Comparison of ENCODE assay signal across 8 cellular contexts in the genomic region with DNA sequence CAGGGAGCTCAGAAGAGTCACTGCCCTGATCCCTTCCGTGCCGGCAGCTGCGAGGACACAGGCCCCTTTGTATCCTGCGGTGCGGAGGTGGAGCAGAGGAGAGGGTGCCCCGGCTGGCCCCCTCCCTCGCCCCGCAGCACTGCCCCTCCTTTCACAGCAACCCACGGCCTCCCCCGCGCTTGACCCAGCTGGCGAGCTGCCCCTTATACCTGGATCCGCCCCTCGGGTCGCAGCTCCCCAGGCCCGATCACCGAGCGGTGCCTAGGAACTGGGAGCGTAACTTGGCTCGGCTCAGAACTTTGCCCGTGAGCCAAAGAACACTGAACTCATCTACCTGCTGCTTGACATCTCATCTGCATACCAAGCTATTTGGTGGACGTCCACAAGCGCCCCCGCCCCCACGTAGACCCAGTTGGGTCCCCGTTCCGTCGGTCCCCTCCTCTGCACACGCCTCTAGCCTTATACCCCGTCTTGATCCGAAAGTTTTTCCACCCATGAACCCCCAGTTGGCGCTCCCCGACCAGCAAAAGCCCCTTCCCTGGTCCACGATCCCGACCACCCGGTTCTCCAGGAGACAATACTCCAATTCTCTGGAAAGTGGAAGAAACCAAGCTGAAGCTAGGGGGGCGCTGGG. TPM values are rescaled to one million over a fixed set of nuclear protein-coding genes. Genes with fewer than 3 reads are reported as not detected.
DNase-seq lines count a peak whose midpoint lies in the region; ATAC-seq, FAIRE-seq and TF ChIP-seq lines count a peak whose summit lies in the region.

No MANE protein-coding gene starts in this region.

- H3K4me2 ChIP-seq in astrocyte (ENCODE audit: low read length), result peak overlapping the region; percentile 97

- peak overlapping the region; percentile 93 for H3K9ac ChIP-seq in astrocyte (ENCODE audit: low read length)

- peak overlapping the region; percentile 84 for H3K27ac ChIP-seq in astrocyte (ENCODE audit: low read depth, low read length)

- H3K27me3 ChIP-seq in astrocyte (ENCODE audit: insufficient read depth, low read length), result no peaks in the 10 kb centered on the region

- H2AFZ ChIP-seq in astrocyte (ENCODE audit: low read depth, low read length), result peak overlapping the region; percentile 79

- H3K36me3 Mint-ChIP-seq in astrocyte (ENCODE audit: low read depth, unreplicated experiment), result peaks cover 13% of the 10 kb centered on the region

- H3K4me1 ChIP-seq in astrocyte (ENCODE audit: insufficient read depth, low read length), result peaks cover 21% of the 10 kb centered on the region

- H3K9me3 ChIP-seq in astrocyte (ENCODE audit: insufficient read depth, low read depth, low read length), result no peaks in the 10 kb centered on the region

- DNase-seq in activated effector memory CD4-positive, alpha-beta T cell treated with anti-CD3 and anti-CD28 coated beads, Interleukin-2, amount 50 U/mL, for 16 hours, result peak; percentile 75
- no peak for DNase-seq in activated effector memory CD4-positive, alpha-beta T cell treated with Interleukin-2 at 50 U/mL for 16 hours
- DNase-seq in astrocyte (ENCODE audit: low read depth), result no peak
- peak; percentile 35 for DNase-seq in hepatic stellate cell (ENCODE audit: low spot score)
- no peak for DNase-seq in retinal pigment epithelial cell (ENCODE audit: low read depth)
- no peak for DNase-seq in cortex of kidney (lab: John Stamatoyannopoulos, UW)

- no peak for FAIRE-seq in astrocyte (lab: Jason Lieb, UNC)

- H3K4me3 ChIP-seq in astrocyte (ENCODE audit: insufficient read depth, low read depth, low read length) (peak overlapping the region; percentile 92), retinal pigment epithelial cell (ENCODE audit: low read length) (peak overlapping the region; percentile 93)

- peaks cover 22% of the 10 kb centered on the region for H3K4me1 Mint-ChIP-seq in astrocyte (ENCODE audit: low read depth, unreplicated experiment)

- H3K79me2 ChIP-seq in astrocyte (ENCODE audit: insufficient read depth, low read length), result peaks cover 51% of the 10 kb centered on the region

- H3K27me3 Mint-ChIP-seq in astrocyte (ENCODE audit: low read depth, unreplicated experiment), result no peaks in the 10 kb centered on the region

- H3K27ac Mint-ChIP-seq in astrocyte (ENCODE audit: unreplicated experiment), result peak overlapping the region; percentile 92

- peak overlapping the region; percentile 99 for H3K4me3 Mint-ChIP-seq in astrocyte (ENCODE audit: unreplicated experiment)

- H3K36me3 ChIP-seq in astrocyte (ENCODE audit: insufficient read depth, low read length), result peaks cover 2% of the 10 kb centered on the region

- H3K9me3 Mint-ChIP-seq in astrocyte (ENCODE audit: unreplicated experiment), result no peaks in the 10 kb centered on the region

- ATAC-seq in HG02884 (IDR thresholded peaks at IDR 0.05; ENCODE audit: unreplicated experiment), result peak; percentile 19

- peaks cover 2% of the 10 kb centered on the region for H4K20me1 ChIP-seq in astrocyte (ENCODE audit: insufficient read depth, low read length)

- TF ChIP-seq CTCF in astrocyte (IDR thresholded peaks at IDR 0.05; ENCODE audit: insufficient read depth, low read depth, low read length), result no peak
- TF ChIP-seq CTCF in retinal pigment epithelial cell (conservative IDR thresholded peaks at IDR 0.05; ENCODE audit: low read depth, low read length), result no peak

TF ChIP-seq in PFSK-1, 5 proteins besides CTCF, POLR2A, EP300 and RAD21:
- TF ChIP-seq, protein P1, sequence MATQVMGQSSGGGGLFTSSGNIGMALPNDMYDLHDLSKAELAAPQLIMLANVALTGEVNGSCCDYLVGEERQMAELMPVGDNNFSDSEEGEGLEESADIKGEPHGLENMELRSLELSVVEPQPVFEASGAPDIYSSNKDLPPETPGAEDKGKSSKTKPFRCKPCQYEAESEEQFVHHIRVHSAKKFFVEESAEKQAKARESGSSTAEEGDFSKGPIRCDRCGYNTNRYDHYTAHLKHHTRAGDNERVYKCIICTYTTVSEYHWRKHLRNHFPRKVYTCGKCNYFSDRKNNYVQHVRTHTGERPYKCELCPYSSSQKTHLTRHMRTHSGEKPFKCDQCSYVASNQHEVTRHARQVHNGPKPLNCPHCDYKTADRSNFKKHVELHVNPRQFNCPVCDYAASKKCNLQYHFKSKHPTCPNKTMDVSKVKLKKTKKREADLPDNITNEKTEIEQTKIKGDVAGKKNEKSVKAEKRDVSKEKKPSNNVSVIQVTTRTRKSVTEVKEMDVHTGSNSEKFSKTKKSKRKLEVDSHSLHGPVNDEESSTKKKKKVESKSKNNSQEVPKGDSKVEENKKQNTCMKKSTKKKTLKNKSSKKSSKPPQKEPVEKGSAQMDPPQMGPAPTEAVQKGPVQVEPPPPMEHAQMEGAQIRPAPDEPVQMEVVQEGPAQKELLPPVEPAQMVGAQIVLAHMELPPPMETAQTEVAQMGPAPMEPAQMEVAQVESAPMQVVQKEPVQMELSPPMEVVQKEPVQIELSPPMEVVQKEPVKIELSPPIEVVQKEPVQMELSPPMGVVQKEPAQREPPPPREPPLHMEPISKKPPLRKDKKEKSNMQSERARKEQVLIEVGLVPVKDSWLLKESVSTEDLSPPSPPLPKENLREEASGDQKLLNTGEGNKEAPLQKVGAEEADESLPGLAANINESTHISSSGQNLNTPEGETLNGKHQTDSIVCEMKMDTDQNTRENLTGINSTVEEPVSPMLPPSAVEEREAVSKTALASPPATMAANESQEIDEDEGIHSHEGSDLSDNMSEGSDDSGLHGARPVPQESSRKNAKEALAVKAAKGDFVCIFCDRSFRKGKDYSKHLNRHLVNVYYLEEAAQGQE (IDR thresholded peaks at IDR 0.05; ENCODE audit: insufficient read depth in 1 of 2, low read depth in 2 of 2, low read length in 2 of 2), result no peak
- TF ChIP-seq SIN3A (IDR thresholded peaks at IDR 0.05; ENCODE audit: borderline replicate concordance, insufficient read depth, low read length) (0 out of 2 replicates have a peak, but pooled peaks have one; percentile 2), TAF1 (IDR thresholded peaks at IDR 0.05; ENCODE audit: borderline replicate concordance, insufficient read depth, low read length) (no peak), FOXP2 (optimal IDR thresholded peaks at IDR 0.05; ENCODE audit: borderline replicate concordance, extremely low read depth, extremely low read length, insufficient read depth) (peak; percentile 20), POLR2AphosphoS5 (IDR thresholded peaks at IDR 0.05; ENCODE audit: low read depth, low read length) (no peak)

RNA-seq across cellular contexts. Expression of a gene that starts 0.7 kb away (rescaled TPM):
- 13.1 TPM for polyA plus RNA-seq in PFSK-1 (2012; ENCODE audit: insufficient read length, low read depth)
- total RNA-seq in astrocyte, result 26.3 and 29.7 TPM in 2 replicates

RNA-seq across cellular contexts. Expression of a gene that starts 12.2 kb away (rescaled TPM):
- polyA plus RNA-seq in PFSK-1 (2012; ENCODE audit: insufficient read length, low read depth), result 51.0 TPM
- 54.8 and 58.9 TPM in 2 replicates for total RNA-seq in astrocyte

RNA-seq across cellular contexts. Expression of a gene that starts 12.6 kb away (rescaled TPM):
- polyA plus RNA-seq in PFSK-1 (2012; ENCODE audit: insufficient read length, low read depth), result 61.4 TPM
- total RNA-seq in astrocyte, result 95.7 and 105 TPM in 2 replicates

RNA-seq across cellular contexts. Expression of a gene that starts 12.7 kb away (rescaled TPM):
- 0.64 TPM for polyA plus RNA-seq in PFSK-1 (2012; ENCODE audit: insufficient read length, low read depth)
- 3.6 and 4.7 TPM in 2 replicates for total RNA-seq in astrocyte

Comparison
In these comparisons a context has a peak if more than half of its experiments do, and no peak if none do; other contexts are left out.
1. DNase-seq: peak in activated effector memory CD4-positive, alpha-beta T cell treated with anti-CD3 and anti-CD28 coated beads, Interleukin-2, amount 50 U/mL, for 16 hours (single experiment) and hepatic stellate cell (single experiment); none in activated effector memory CD4-positive, alpha-beta T cell treated with Interleukin-2 at 50 U/mL for 16 hours (single experiment), astrocyte (single experiment), retinal pigment epithelial cell (single experiment) and cortex of kidney (single experiment).